ENCODE assay signal across 30 cellular contexts in the genomic region with DNA sequence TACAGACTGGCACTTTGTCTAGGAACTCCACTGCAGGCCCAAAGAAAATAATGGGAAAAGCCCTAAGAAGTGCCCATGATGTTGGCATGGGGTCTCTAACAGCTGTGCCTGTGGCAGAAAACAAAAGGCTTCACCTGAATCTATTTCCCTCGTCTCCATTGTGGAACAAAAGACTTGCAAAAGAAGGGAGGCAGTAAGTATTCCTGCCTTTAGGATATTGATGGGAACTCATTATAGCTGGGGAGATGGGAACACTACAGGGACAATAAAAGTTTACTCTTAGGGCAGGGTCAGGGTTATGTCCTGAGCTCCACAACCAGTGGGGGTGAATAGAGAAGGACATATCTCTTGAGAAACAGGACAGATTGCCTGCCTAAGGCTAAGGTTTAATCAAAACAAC.
"Had no signal": no experiment of that assay in that cellular context is flagged by ENCODE, and none has a peak within 500 bp of the region (broad histone marks: within the 10 kb centered on the region; RNA-seq: fewer than 3 reads in every experiment).

No MANE protein-coding gene starts in this region.

- H3K9me3 ChIP-seq: ascending aorta, breast epithelium, colonic mucosa, gastrocnemius medialis, heart left ventricle had no signal

- H3K4me3 ChIP-seq: ascending aorta, breast epithelium, cardiac muscle cell, colonic mucosa, gastrocnemius medialis, heart left ventricle had no signal

- H3K4me1 ChIP-seq: ascending aorta, breast epithelium, colonic mucosa, foreskin keratinocyte, gastrocnemius medialis, heart left ventricle had no signal

- H3K36me3 ChIP-seq: ascending aorta, breast epithelium, cardiac muscle cell, colonic mucosa, gastrocnemius medialis, heart left ventricle had no signal

- DNase-seq: activated CD4-positive, alpha-beta memory T cell treated with anti-CD3 and anti-CD28 coated beads, Interleukin-2, amount 10 ng/mL, durations not matched to agents 7 days and 5 days; activated CD4-positive, alpha-beta T cell treated with anti-CD3 and anti-CD28 coated beads for 1 hour; activated CD4-positive, alpha-beta T cell treated with anti-CD3 and anti-CD28 coated beads for 4 hours; activated CD4-positive, alpha-beta T cell treated with anti-CD3 and anti-CD28 coated beads, Interleukin-2, amount 10 ng/mL, durations not matched to agents 7 days and 5 days; activated CD4-positive, alpha-beta T cell treated with anti-CD3 and anti-CD28 coated beads, Interleukin-2, amount 50 U/mL, for 4 hours; activated CD8-positive, alpha-beta memory T cell treated with anti-CD3 and anti-CD28 coated beads, Interleukin-2, amount 50 U/mL, for 48 hours; activated gamma-delta T cell; activated naive CD4-positive, alpha-beta T cell; activated naive CD4-positive, alpha-beta T cell treated with anti-CD3 and anti-CD28 coated beads, Interleukin-2, amount 10 ng/mL, durations not matched to agents 7 days and 5 days; activated naive CD8-positive, alpha-beta T cell treated with anti-CD3 and anti-CD28 coated beads, Interleukin-2, amount 10 ng/mL, durations not matched to agents 7 days and 5 days; activated T-cell treated with anti-CD3 and anti-CD28 coated beads for 4 hours; activated T-cell treated with anti-CD3 and anti-CD28 coated beads, Interleukin-2, amount 50 U/mL, for 24 hours; activated T-cell treated with anti-CD3 and anti-CD28 coated beads, Interleukin-2, amount 50 U/mL, for 72 hours; central memory CD4-positive, alpha-beta T cell; cerebellar nuclear complex; colonic mucosa; effector memory CD4-positive, alpha-beta T cell; endodermal cell; foreskin keratinocyte; gastrocnemius medialis; glutamatergic neuron; heart left ventricle; T-helper 1 cell; T-helper 17 cell; T1000 had no signal

- ATAC-seq: activated naive CD4-positive, alpha-beta T cell treated with anti-CD3 and anti-CD28 coated beads, Interleukin-2, amount 50 U/mL, for 72 hours; activated T-cell treated with anti-CD3 and anti-CD28 coated beads, Interleukin-2, amount 50 U/mL, for 72 hours; esophagus mucosa; foreskin keratinocyte; gastrocnemius medialis; heart left ventricle; T-helper 17 cell had no signal

- H3K27ac ChIP-seq: ascending aorta, breast epithelium, cardiac muscle cell, colonic mucosa, foreskin keratinocyte, gastrocnemius medialis, heart left ventricle had no signal

- H3K27me3 ChIP-seq: ascending aorta, breast epithelium, cardiac muscle cell, colonic mucosa, foreskin keratinocyte, gastrocnemius medialis, heart left ventricle had no signal
